In genomic region chr1:109040627-109041613, GRCh38 we compare ENCODE assay signal across 8 cellular contexts. TPM values are rescaled to one million over a fixed set of nuclear protein-coding genes. Genes with fewer than 3 reads are reported as not detected.
DNase-seq lines count a peak whose midpoint lies in the region; ATAC-seq and TF ChIP-seq lines count a peak whose summit lies in the region.

No MANE protein-coding gene starts in this region.

- H3K27ac ChIP-seq in neutrophil: peak overlapping the region; percentile 94

- no peaks in the 10 kb centered on the region for H3K36me3 Mint-ChIP-seq in glutamatergic neuron (ENCODE audit: unreplicated experiment)

- no peaks in the 10 kb centered on the region for H3K9me3 ChIP-seq in neutrophil

- peak overlapping the region; percentile 95 for H3K4me3 Mint-ChIP-seq in glutamatergic neuron (ENCODE audit: unreplicated experiment)

- H3K4me1 Mint-ChIP-seq in glutamatergic neuron (ENCODE audit: low read depth, unreplicated experiment): peaks cover 2% of the 10 kb centered on the region

- peak; percentile 24 to 36 for DNase-seq in NOMO-1 (lab: John Stamatoyannopoulos, UW; ENCODE audit: unreplicated experiment in 2 of 2)
- no peak for DNase-seq in NOMO-1 treated with dmso at 0.1 percent for 144 hours (lab: John Stamatoyannopoulos, UW; ENCODE audit: unreplicated experiment)
- peak; percentile 41 for DNase-seq in NCI-H1105 treated with DMSO at 0.1 percent for 48 hours (lab: John Stamatoyannopoulos, UW)
- DNase-seq in activated naive CD4-positive, alpha-beta T cell treated with anti-CD3 and anti-CD28 coated beads, Interleukin-2, amount 50 U/mL, for 16 hours: peak; percentile 29
- DNase-seq in glutamatergic neuron: peak; percentile 61
- DNase-seq in NK-92 treated with Interleukin-12 subunit alpha and Interleukin-12 subunit beta, amount 100 ng/mL, for 24 hours (lab: John Stamatoyannopoulos, UW): no peak

- no peaks in the 10 kb centered on the region for H3K36me3 ChIP-seq in neutrophil

- peak; percentile 24 for ATAC-seq in HG02588 (IDR thresholded peaks at IDR 0.05; ENCODE audit: unreplicated experiment)

- peak overlapping the region; percentile 98 for H3K27ac Mint-ChIP-seq in glutamatergic neuron (ENCODE audit: unreplicated experiment)

- peaks cover 20 to 22% of the 10 kb centered on the region in 2 experiments for H3K4me1 ChIP-seq in neutrophil (ENCODE audit: control insufficient read depth in 1 of 2, insufficient read depth in 1 of 2, low read depth in 1 of 2, low read length in 1 of 2)

- TF ChIP-seq CTCF in glutamatergic neuron (IDR thresholded peaks at IDR 0.05; ENCODE audit: partially characterized antibody, unreplicated experiment): no peak
- no peak for TF ChIP-seq CTCF in neutrophil (IDR thresholded peaks at IDR 0.05)

- peak overlapping the region; percentile 82 to 98 for H3K4me3 ChIP-seq in neutrophil (ENCODE audit: low read depth in 1 of 2, low read length in 1 of 2)

- H3K27me3 ChIP-seq in neutrophil: peaks cover 8% of the 10 kb centered on the region

- H3K27me3 Mint-ChIP-seq in glutamatergic neuron (ENCODE audit: unreplicated experiment): peaks cover 4% of the 10 kb centered on the region

- H3K9me3 Mint-ChIP-seq in glutamatergic neuron (ENCODE audit: unreplicated experiment): peaks cover 6% of the 10 kb centered on the region

RNA-seq across cellular contexts. Expression of gene WDR47, which starts 1.0 kb away (rescaled TPM):
- 128 TPM for total RNA-seq in glutamatergic neuron (ENCODE audit: unreplicated experiment)

RNA-seq across cellular contexts. Expression of gene TAF13, which starts 34.9 kb away (rescaled TPM):
- total RNA-seq in glutamatergic neuron (ENCODE audit: unreplicated experiment): 66.0 TPM

RNA-seq across cellular contexts. Expression of gene TMEM167B, which starts 49.6 kb away (rescaled TPM):
- total RNA-seq in glutamatergic neuron (ENCODE audit: unreplicated experiment): 30.8 TPM

Comparison
In these comparisons a context has a peak if more than half of its experiments do, and no peak if none do; other contexts are left out.
1. DNase-seq: peak in NOMO-1 (2 of 2), NCI-H1105 treated with DMSO at 0.1 percent for 48 hours (single experiment), activated naive CD4-positive, alpha-beta T cell treated with anti-CD3 and anti-CD28 coated beads, Interleukin-2, amount 50 U/mL, for 16 hours (single experiment) and glutamatergic neuron (single experiment); none in NOMO-1 treated with dmso at 0.1 percent for 144 hours (single experiment) and NK-92 treated with Interleukin-12 subunit alpha and Interleukin-12 subunit beta, amount 100 ng/mL, for 24 hours (single experiment).